In the genomic region with DNA sequence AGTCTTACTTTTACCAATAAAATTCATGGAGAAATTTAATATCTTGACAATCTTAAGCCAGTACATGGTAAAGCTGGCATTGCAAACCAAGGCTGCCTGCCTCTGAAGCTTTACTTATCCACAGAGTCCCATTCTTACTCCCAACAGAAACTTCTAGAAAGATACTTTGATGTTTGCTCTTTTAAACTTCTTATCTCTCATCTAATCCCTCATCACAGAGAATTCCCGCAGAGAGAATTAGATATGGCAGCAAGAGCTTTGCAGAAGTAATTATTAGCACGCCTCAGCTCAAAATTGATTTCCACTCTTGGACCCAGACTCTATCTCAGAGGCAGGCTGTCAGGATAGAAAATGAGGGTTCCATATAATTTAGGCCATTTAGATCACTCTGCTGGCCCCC, we compare ENCODE assay signal across 22 cellular contexts. TPM values are rescaled to one million over a fixed set of nuclear protein-coding genes. Genes with fewer than 3 reads are reported as not detected.
DNase-seq lines count a peak whose midpoint lies in the region; ATAC-seq and TF ChIP-seq lines count a peak whose summit lies in the region.
"Had no signal": no experiment of that assay in that cellular context is flagged by ENCODE, and none has a peak within 500 bp of the region (broad histone marks: within the 10 kb centered on the region; RNA-seq: fewer than 3 reads in every experiment).

No MANE protein-coding gene starts in this region.

- no peak overlapping the region for H3K4me3 Mint-ChIP-seq in MCF 10A (ENCODE audit: unreplicated experiment)
- no peak overlapping the region for H3K4me3 Mint-ChIP-seq in mesothelial cell of epicardium
- H3K4me3 Mint-ChIP-seq: CD4-positive, alpha-beta memory T cell; GM23338; H9; HFFc6 had no signal

- H3K36me3 ChIP-seq in mammary epithelial cell (ENCODE audit: insufficient read depth, low read length) = no peaks in the 10 kb centered on the region
- no peaks in the 10 kb centered on the region for H3K36me3 ChIP-seq in uterus
- H3K36me3 ChIP-seq: BE2C; BLaER1 treated with 17β-estradiol and CSF1 and Interleukin-3, amounts not matched to agents 10 nM and 100 nM had no signal

- H3K4me3 ChIP-seq in mammary epithelial cell (replicated peaks in 1 of 3; ENCODE audit: insufficient read depth in 1 of 3, low read depth in 2 of 3, low read length in 3 of 3) (no peak overlapping the region), uterus (no peak overlapping the region)
- H3K4me3 ChIP-seq: BLaER1 treated with 17β-estradiol and CSF1 and Interleukin-3, amounts not matched to agents 10 nM and 100 nM; GM23338 had no signal

- POLR2A ChIA-PET in MCF 10A (lab: Yijun Ruan, JAX) = interaction anchor here (0.6 to 11.6 kb wide), 7 partner anchors 9 to 578 kb away, joined by 3 to 174 read pairs (median 6); a partner anchor contains a TSS
- POLR2A ChIA-PET in RWPE1 (lab: Yijun Ruan, JAX; ENCODE audit: low non-redundant PET) = no interaction called here

- H3K9me3 ChIP-seq in mammary epithelial cell (replicated peaks; ENCODE audit: insufficient read depth, low read length) (no peaks in the 10 kb centered on the region), uterus (no peaks in the 10 kb centered on the region)
- H3K9me3 ChIP-seq: BE2C; BLaER1 treated with 17β-estradiol and CSF1 and Interleukin-3, amounts not matched to agents 10 nM and 100 nM had no signal

- H2AFZ ChIP-seq in mammary epithelial cell (ENCODE audit: low read depth, low read length) = no peak overlapping the region
- H2AFZ ChIP-seq: GM23338 had no signal

- H3K27ac Mint-ChIP-seq in MCF 10A (ENCODE audit: low read depth, unreplicated experiment) = peak overlapping the region; percentile 97
- H3K27ac Mint-ChIP-seq in mesothelial cell of epicardium = peak overlapping the region; percentile 84
- H3K27ac Mint-ChIP-seq: CD4-positive, alpha-beta memory T cell; GM23338; H9; HFFc6 had no signal

- H3K27ac ChIP-seq in mammary epithelial cell (ENCODE audit: insufficient read depth, low read depth, low read length) = no peak overlapping the region
- H3K27ac ChIP-seq in RWPE1 = peak overlapping the region; percentile 98
- H3K27ac ChIP-seq in uterus = peak overlapping the region; percentile 14 to 79
- H3K27ac ChIP-seq: 22Rv1; BLaER1 treated with 17β-estradiol and CSF1 and Interleukin-3, amounts not matched to agents 10 nM and 100 nM had no signal

- CTCF ChIA-PET in MCF 10A (lab: Yijun Ruan, JAX) = interaction anchor here (0.6 to 1.9 kb wide), 4 partner anchors 197 to 353 kb away, joined by 3 to 6 read pairs (median 5); no protein-coding TSS in a partner anchor
- CTCF ChIA-PET in mammary epithelial cell (lab: Charles Lee; ENCODE audit: low non-redundant PET) = no interaction called here
- CTCF ChIA-PET in RWPE1 (lab: Yijun Ruan, JAX) = interaction anchor here (0.9 kb wide), 1 partner anchor 163 kb away, joined by 3 read pairs; no protein-coding TSS in a partner anchor

- H3K27me3 Mint-ChIP-seq in MCF 10A (ENCODE audit: insufficient read depth, unreplicated experiment) (no peaks in the 10 kb centered on the region), mesothelial cell of epicardium (ENCODE audit: low read depth) (no peaks in the 10 kb centered on the region)

- H3K4me1 Mint-ChIP-seq in MCF 10A (ENCODE audit: insufficient read depth, unreplicated experiment) = peaks cover 59% of the 10 kb centered on the region
- H3K4me1 Mint-ChIP-seq in mesothelial cell of epicardium = peaks cover 31% of the 10 kb centered on the region
- H3K4me1 Mint-ChIP-seq: CD4-positive, alpha-beta memory T cell; GM23338; H9 had no signal

- H3K9me3 Mint-ChIP-seq in MCF 10A (ENCODE audit: unreplicated experiment) (no peaks in the 10 kb centered on the region), mesothelial cell of epicardium (peaks cover 11% of the 10 kb centered on the region)
- H3K9me3 Mint-ChIP-seq: CD4-positive, alpha-beta memory T cell; GM23338; H9; HFFc6 had no signal

- H3K4me1 ChIP-seq in mammary epithelial cell (ENCODE audit: insufficient read depth, low read length) (peaks cover 37% of the 10 kb centered on the region), uterus (peaks cover 0 to 7% of the 10 kb centered on the region in 2 donors)
- H3K4me1 ChIP-seq: BE2C; BLaER1 treated with 17β-estradiol and CSF1 and Interleukin-3, amounts not matched to agents 10 nM and 100 nM had no signal

- DNase-seq in MCF 10A (ENCODE audit: unreplicated experiment) = no peak
- DNase-seq in mammary epithelial cell = no peak
- no peak for DNase-seq in RWPE1 (ENCODE audit: low spot score)
- DNase-seq in mesothelial cell of epicardium (ENCODE audit: low spot score in 2 of 2, unreplicated experiment in 2 of 2) = no peak
- no peak for DNase-seq in uterus
- no peak for DNase-seq in activated CD8-positive, alpha-beta memory T cell treated with anti-CD3 and anti-CD28 coated beads, Interleukin-2, amount 50 U/mL, for 48 hours
- DNase-seq in NCI-H2196 (lab: John Stamatoyannopoulos, UW; ENCODE audit: unreplicated experiment) = no peak
- DNase-seq: ACHN; AML-193; BE2C; Calu3; CD4-positive, alpha-beta memory T cell; COR-L47; DMS153; DND-41; H9; HFFc6 had no signal

- peaks cover 6% of the 10 kb centered on the region for H3K36me3 Mint-ChIP-seq in MCF 10A (ENCODE audit: insufficient read depth, unreplicated experiment)
- H3K36me3 Mint-ChIP-seq in mesothelial cell of epicardium = no peaks in the 10 kb centered on the region
- H3K36me3 Mint-ChIP-seq: CD4-positive, alpha-beta memory T cell had no signal

- dilution Hi-C loops in mammary epithelial cell (cut with HindIII; ENCODE audit: low sequenced_read_pairs) = no loop called here

- BruUV-seq in MCF 10A (replicated peaks; lab: Mats Ljungman, UMichigan) = no TSS peak
- no TSS peak for BruUV-seq in mammary epithelial cell (replicated peaks; lab: Mats Ljungman, UMichigan)

- in situ Hi-C loops in mammary epithelial cell (cut with MboI; ENCODE audit: low sequenced_read_pairs in 2 of 2) = loop anchor here in 1 of 2 donors (10.0 kb wide), 1 partner anchor 80 kb away; no protein-coding TSS in a partner anchor

- TF ChIP-seq CTCF in MCF 10A (IDR thresholded peaks at IDR 0.05; ENCODE audit: unreplicated experiment) (no peak), mammary epithelial cell (conservative IDR thresholded peaks at IDR 0.05 in 1 of 2, IDR thresholded peaks at IDR 0.05 in 1 of 2; ENCODE audit: extremely low read depth in 1 of 2, insufficient read depth in 1 of 2, low read depth in 1 of 2, low read length in 2 of 2) (no peak), RWPE1 (conservative IDR thresholded peaks at IDR 0.05; ENCODE audit: low read depth) (no peak), mesothelial cell of epicardium (IDR thresholded peaks at IDR 0.05; ENCODE audit: unreplicated experiment) (no peak), uterus (IDR thresholded peaks at IDR 0.05) (no peak)

- H3K4me2 ChIP-seq in mammary epithelial cell (ENCODE audit: insufficient read depth, low read depth, low read length) = no peak overlapping the region
- H3K4me2 ChIP-seq: BLaER1 treated with 17β-estradiol and CSF1 and Interleukin-3, amounts not matched to agents 10 nM and 100 nM; GM23338 had no signal

- intact Hi-C loops in MCF 10A (cut with micrococcal nuclease) (no loop called here), mammary epithelial cell (cut with micrococcal nuclease) (no loop called here), uterus (cut with DNase I; ENCODE audit: low total_unique reads) (no loop called here)

- ATAC-seq in GM19035 (IDR thresholded peaks at IDR 0.05; ENCODE audit: unreplicated experiment) = no peak
- ATAC-seq: GM23338, HCT116 had no signal

- H3K9ac ChIP-seq in mammary epithelial cell (ENCODE audit: insufficient read depth, low read length) = no peak overlapping the region
- H3K9ac ChIP-seq: BLaER1 treated with 17β-estradiol and CSF1 and Interleukin-3, amounts not matched to agents 10 nM and 100 nM had no signal

- no peaks in the 10 kb centered on the region for H3K79me2 ChIP-seq in mammary epithelial cell (ENCODE audit: insufficient read depth, low read length)

- WGBS in mammary epithelial cell (ENCODE audit: low coverage, missing lambda C conversion rate) = 100% methylated on average over 2 of the region's 2 CpGs

- no peak for TF ChIP-seq POLR2A in uterus (IDR thresholded peaks at IDR 0.05)

- no peaks in the 10 kb centered on the region for H4K20me1 ChIP-seq in mammary epithelial cell (ENCODE audit: insufficient read depth, low read length)
- H4K20me1 ChIP-seq: BLaER1 treated with 17β-estradiol and CSF1 and Interleukin-3, amounts not matched to agents 10 nM and 100 nM had no signal

- H3K27me3 ChIP-seq in mammary epithelial cell (ENCODE audit: insufficient read depth, low read length) = no peaks in the 10 kb centered on the region
- H3K27me3 ChIP-seq in uterus = no peaks in the 10 kb centered on the region
- H3K27me3 ChIP-seq: BE2C; BLaER1 treated with 17β-estradiol and CSF1 and Interleukin-3, amounts not matched to agents 10 nM and 100 nM had no signal

RNA-seq across cellular contexts. Expression of a gene that starts 37.8 kb away (rescaled TPM):
- 11.0 and 11.4 TPM in 2 replicates for total RNA-seq in MCF 10A (2022)
- total RNA-seq in mammary epithelial cell = 10 to 100 TPM in 1 of 2 donors, 1 to 10 TPM in 1; 2.8 to 15.7 TPM
- polyA plus RNA-seq in mammary epithelial cell = 1.4 TPM
- 1.7 TPM for polyA minus RNA-seq in mammary epithelial cell
- total RNA-seq in mesothelial cell of epicardium = 47.8 to 50.6 TPM (median 49.1 TPM) in 3 replicates
- 100 to 1,000 TPM in 3 of 4 donors, 10 to 100 TPM in 1; 81.6 to 281 (median 172) TPM for total RNA-seq in uterus
